In genomic region chr13:21071894-21072293, GRCh38 we compare ENCODE assay signal across 1 cellular context.
TF ChIP-seq lines count a peak whose summit lies in the region.

No MANE protein-coding gene starts in this region.

TF ChIP-seq in GM23338, 12 proteins besides CTCF, POLR2A, EP300 and RAD21:
- no peak for TF ChIP-seq EZH2 (IDR thresholded peaks at IDR 0.05; ENCODE audit: low read depth, unreplicated experiment)
- TF ChIP-seq ZNF114 (CRISPR knock-in tag; IDR thresholded peaks at IDR 0.05), result no peak
- no peak for TF ChIP-seq JUNB (IDR thresholded peaks at IDR 0.05; ENCODE audit: unreplicated experiment)
- TF ChIP-seq EZH2phosphoT487 (IDR thresholded peaks at IDR 0.05; ENCODE audit: unreplicated experiment), result no peak
TF ChIP-seq in GM23338: peak in this region for 0.
